1 cellular context compared by ENCODE assay signal in the genomic region with DNA sequence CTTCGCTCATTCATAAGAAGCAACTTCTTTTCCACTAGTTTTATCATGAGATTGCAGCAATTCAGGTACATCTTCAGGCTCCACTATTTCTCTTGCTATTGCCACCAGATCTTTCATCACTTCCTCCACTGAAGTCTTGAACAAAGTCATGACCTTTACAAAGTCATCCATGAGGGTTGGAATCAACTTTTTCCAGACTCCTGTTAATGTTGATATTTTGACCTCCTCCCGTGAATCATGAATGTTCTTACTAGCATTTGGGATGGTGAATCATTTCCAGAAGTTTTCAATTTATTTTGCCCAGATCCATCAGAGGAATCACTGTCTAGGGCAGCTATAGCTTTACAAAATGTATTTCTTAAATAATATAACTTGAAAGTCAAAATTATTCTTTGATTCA.
TF ChIP-seq lines count a peak whose summit lies in the region.

No MANE protein-coding gene starts in this region.

TF ChIP-seq in WTC11, 78 proteins besides CTCF, POLR2A, EP300 and RAD21:
- TF ChIP-seq SP1 (CRISPR knock-in tag; conservative IDR thresholded peaks at IDR 0.05) (no peak), SMAD3 (CRISPR knock-in tag; IDR thresholded peaks at IDR 0.05; ENCODE audit: borderline replicate concordance) (no peak), E2F5 (CRISPR knock-in tag; IDR thresholded peaks at IDR 0.05) (no peak), ZNF232 (CRISPR knock-in tag; IDR thresholded peaks at IDR 0.05) (no peak), ZNF416 (CRISPR knock-in tag; IDR thresholded peaks at IDR 0.05) (no peak), ZSCAN18 (CRISPR knock-in tag; IDR thresholded peaks at IDR 0.05) (no peak), JUN (CRISPR knock-in tag; IDR thresholded peaks at IDR 0.05) (no peak), HMGA2 (CRISPR knock-in tag; IDR thresholded peaks at IDR 0.05) (no peak), ZNF219 (CRISPR knock-in tag; IDR thresholded peaks at IDR 0.05; ENCODE audit: borderline replicate concordance) (no peak), FOXJ3 (CRISPR knock-in tag; IDR thresholded peaks at IDR 0.05; ENCODE audit: borderline replicate concordance) (no peak), FOXP1 (CRISPR knock-in tag; IDR thresholded peaks at IDR 0.05; ENCODE audit: borderline replicate concordance) (no peak), NFYB (CRISPR knock-in tag; conservative IDR thresholded peaks at IDR 0.05; ENCODE audit: low read depth) (no peak)
- TF ChIP-seq, protein P1, sequence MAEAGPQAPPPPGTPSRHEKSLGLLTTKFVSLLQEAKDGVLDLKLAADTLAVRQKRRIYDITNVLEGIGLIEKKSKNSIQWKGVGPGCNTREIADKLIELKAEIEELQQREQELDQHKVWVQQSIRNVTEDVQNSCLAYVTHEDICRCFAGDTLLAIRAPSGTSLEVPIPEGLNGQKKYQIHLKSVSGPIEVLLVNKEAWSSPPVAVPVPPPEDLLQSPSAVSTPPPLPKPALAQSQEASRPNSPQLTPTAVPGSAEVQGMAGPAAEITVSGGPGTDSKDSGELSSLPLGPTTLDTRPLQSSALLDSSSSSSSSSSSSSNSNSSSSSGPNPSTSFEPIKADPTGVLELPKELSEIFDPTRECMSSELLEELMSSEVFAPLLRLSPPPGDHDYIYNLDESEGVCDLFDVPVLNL (CRISPR knock-in tag; IDR thresholded peaks at IDR 0.05; ENCODE audit: borderline replicate concordance, low read depth) = no peak
- TF ChIP-seq, protein P2, sequence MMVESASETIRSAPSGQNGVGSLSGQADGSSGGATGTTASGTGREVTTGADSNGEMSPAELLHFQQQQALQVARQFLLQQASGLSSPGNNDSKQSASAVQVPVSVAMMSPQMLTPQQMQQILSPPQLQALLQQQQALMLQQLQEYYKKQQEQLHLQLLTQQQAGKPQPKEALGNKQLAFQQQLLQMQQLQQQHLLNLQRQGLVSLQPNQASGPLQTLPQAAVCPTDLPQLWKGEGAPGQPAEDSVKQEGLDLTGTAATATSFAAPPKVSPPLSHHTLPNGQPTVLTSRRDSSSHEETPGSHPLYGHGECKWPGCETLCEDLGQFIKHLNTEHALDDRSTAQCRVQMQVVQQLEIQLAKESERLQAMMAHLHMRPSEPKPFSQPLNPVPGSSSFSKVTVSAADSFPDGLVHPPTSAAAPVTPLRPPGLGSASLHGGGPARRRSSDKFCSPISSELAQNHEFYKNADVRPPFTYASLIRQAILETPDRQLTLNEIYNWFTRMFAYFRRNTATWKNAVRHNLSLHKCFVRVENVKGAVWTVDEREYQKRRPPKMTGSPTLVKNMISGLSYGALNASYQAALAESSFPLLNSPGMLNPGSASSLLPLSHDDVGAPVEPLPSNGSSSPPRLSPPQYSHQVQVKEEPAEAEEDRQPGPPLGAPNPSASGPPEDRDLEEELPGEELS (CRISPR knock-in tag; IDR thresholded peaks at IDR 0.05) = no peak
- TF ChIP-seq, protein P3, sequence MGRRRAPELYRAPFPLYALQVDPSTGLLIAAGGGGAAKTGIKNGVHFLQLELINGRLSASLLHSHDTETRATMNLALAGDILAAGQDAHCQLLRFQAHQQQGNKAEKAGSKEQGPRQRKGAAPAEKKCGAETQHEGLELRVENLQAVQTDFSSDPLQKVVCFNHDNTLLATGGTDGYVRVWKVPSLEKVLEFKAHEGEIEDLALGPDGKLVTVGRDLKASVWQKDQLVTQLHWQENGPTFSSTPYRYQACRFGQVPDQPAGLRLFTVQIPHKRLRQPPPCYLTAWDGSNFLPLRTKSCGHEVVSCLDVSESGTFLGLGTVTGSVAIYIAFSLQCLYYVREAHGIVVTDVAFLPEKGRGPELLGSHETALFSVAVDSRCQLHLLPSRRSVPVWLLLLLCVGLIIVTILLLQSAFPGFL (CRISPR knock-in tag; IDR thresholded peaks at IDR 0.05; ENCODE audit: borderline replicate concordance) = no peak
- TF ChIP-seq, protein P4, sequence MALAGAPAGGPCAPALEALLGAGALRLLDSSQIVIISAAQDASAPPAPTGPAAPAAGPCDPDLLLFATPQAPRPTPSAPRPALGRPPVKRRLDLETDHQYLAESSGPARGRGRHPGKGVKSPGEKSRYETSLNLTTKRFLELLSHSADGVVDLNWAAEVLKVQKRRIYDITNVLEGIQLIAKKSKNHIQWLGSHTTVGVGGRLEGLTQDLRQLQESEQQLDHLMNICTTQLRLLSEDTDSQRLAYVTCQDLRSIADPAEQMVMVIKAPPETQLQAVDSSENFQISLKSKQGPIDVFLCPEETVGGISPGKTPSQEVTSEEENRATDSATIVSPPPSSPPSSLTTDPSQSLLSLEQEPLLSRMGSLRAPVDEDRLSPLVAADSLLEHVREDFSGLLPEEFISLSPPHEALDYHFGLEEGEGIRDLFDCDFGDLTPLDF (CRISPR knock-in tag; IDR thresholded peaks at IDR 0.05) = no peak
- TF ChIP-seq, protein P5, sequence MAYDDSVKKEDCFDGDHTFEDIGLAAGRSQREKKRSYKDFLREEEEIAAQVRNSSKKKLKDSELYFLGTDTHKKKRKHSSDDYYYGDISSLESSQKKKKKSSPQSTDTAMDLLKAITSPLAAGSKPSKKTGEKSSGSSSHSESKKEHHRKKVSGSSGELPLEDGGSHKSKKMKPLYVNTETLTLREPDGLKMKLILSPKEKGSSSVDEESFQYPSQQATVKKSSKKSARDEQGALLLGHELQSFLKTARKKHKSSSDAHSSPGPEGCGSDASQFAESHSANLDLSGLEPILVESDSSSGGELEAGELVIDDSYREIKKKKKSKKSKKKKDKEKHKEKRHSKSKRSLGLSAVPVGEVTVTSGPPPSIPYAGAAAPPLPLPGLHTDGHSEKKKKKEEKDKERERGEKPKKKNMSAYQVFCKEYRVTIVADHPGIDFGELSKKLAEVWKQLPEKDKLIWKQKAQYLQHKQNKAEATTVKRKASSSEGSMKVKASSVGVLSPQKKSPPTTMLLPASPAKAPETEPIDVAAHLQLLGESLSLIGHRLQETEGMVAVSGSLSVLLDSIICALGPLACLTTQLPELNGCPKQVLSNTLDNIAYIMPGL (CRISPR knock-in tag; IDR thresholded peaks at IDR 0.05) = no peak
TF ChIP-seq in WTC11: peak in this region for 0.
